22 cellular contexts compared by ENCODE assay signal in the genomic region with DNA sequence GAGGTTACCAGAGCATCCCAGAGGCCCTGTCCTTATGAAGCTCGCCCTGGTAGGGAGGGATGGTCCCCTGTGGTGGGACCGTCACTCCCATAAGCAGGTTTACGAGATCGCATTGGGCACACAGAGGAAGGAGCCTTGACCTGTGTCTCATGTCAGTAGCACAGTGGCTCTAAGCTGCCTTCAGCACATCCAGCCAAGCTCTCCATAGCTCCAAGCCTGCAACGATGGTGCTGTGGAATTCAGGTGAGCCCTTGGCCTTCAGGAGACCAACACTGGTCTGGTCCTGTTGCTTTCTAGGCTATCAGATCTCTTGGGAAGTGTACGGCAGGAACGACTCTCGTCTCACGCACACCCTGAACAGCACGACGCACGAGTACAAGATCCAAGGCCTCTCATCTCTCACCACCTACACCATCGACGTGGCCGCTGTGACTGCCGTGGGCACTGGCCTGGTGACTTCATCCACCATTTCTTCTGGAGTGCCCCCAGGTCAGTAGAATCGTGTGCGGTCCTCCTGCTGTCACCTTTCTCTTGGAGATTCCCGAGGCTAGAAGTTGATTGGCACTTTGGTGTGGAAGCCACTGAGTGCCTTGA.
"Had no signal": no experiment of that assay in that cellular context is flagged by ENCODE, and none has a peak within 500 bp of the region (broad histone marks: within the 10 kb centered on the region; RNA-seq: fewer than 3 reads in every experiment).

No MANE protein-coding gene starts in this region.

- H3K4me1 ChIP-seq: gastrocnemius medialis, left lung, parathyroid adenoma, tibial nerve, upper lobe of right lung, vagina had no signal

- H3K36me3 Mint-ChIP-seq: natural killer cell; stimulated activated memory B cell treated with anti-CD40 and anti-IgM and Interleukin-4, amounts not matched to agents 10 μg/mL and 1 μg/mL and 100 μg/mL, for 72 hours had no signal

- H3K4me2 ChIP-seq: smooth muscle cell had no signal

- H3K9ac ChIP-seq: parathyroid adenoma had no signal

- H3K4me1 Mint-ChIP-seq: natural killer cell; stimulated activated memory B cell treated with anti-CD40 and anti-IgM and Interleukin-4, amounts not matched to agents 10 μg/mL and 1 μg/mL and 100 μg/mL, for 72 hours had no signal

- H3K27me3 ChIP-seq: gastrocnemius medialis, left lung, neutrophil, tibial nerve, upper lobe of right lung, vagina had no signal

- H3K4me3 Mint-ChIP-seq: effector memory CD8-positive, alpha-beta T cell; natural killer cell; stimulated activated memory B cell treated with anti-CD40 and anti-IgM and Interleukin-4, amounts not matched to agents 10 μg/mL and 1 μg/mL and 100 μg/mL, for 72 hours had no signal

- DNase-seq: cerebellar nuclear complex; cortex of kidney; effector memory CD8-positive, alpha-beta T cell; foreskin fibroblast; gastrocnemius medialis; left cardiac atrium; left lung; mesendoderm; midbrain; natural killer cell; stimulated activated CD4-positive, alpha-beta T cell treated with anti-CD3 and anti-CD28 coated beads, Interleukin-2, amount 100 ng/mL, for 24 hours; stimulated activated CD4-positive, alpha-beta T cell treated with anti-CD3 and anti-CD28 coated beads, Interleukin-4, amount 100 ng/mL, for 24 hours; stimulated activated naive CD8-positive, alpha-beta T cell treated with anti-CD3 and anti-CD28 coated beads, Interleukin-15, Interleukin-2, amounts not matched to agents 100 U/mL and 50 U/mL, for 24 hours; upper lobe of right lung had no signal

- H3K27ac ChIP-seq: gastrocnemius medialis, left lung, neutrophil, parathyroid adenoma, thoracic aorta, tibial nerve, upper lobe of right lung, vagina had no signal

- H3K27ac Mint-ChIP-seq: effector memory CD8-positive, alpha-beta T cell; natural killer cell; progenitor cell of endocrine pancreas; stimulated activated memory B cell treated with anti-CD40 and anti-IgM and Interleukin-4, amounts not matched to agents 10 μg/mL and 1 μg/mL and 100 μg/mL, for 72 hours had no signal

- H3K9me3 ChIP-seq: gastrocnemius medialis, neutrophil, thoracic aorta, tibial nerve, upper lobe of right lung, vagina had no signal

- H3K9me3 Mint-ChIP-seq: effector memory CD8-positive, alpha-beta T cell; natural killer cell had no signal

- H3K4me3 ChIP-seq: gastrocnemius medialis, left lung, smooth muscle cell, thoracic aorta, tibial nerve, upper lobe of right lung, vagina had no signal

- H3K36me3 ChIP-seq: gastrocnemius medialis, left lung, neutrophil, upper lobe of right lung, vagina had no signal

- H3K27me3 Mint-ChIP-seq: progenitor cell of endocrine pancreas had no signal
